In the genomic region with DNA sequence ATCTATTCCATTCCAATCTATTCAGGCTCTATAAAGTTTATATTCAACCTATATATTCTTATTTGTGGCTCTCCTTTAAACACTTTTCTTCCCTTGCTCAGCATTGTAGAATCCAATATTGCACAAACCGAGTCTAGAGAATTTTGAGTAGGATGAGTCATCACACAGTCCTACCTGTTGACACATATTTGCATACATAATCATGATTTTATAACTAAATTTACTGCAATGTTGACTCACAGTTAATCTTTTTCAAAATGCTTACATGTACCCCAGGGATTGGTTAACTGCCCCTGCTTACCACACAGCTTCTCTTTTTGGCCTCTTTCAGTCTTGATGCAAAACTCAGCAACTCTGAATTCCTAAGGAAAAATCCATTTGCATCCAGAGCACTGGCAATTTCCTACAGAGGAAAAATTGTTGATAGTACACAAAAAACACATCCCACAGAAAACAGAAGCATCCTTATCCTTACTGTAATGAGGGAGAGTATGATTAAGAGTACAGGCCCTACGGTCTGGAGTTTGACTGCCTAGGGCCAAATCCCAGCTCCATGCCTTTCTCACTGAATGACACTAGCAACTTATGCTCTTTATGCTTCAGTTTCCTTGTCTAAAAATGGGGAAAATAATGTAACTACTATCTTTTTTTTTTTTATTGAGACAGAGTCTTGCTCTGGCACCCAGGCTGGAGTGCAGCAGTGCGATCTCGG, we compare ENCODE assay signal across 16 cellular contexts. TPM values are rescaled to one million over a fixed set of nuclear protein-coding genes. Genes with fewer than 3 reads are reported as not detected.
A peak's percentile ranks its signal among the peaks of the same experiment; 100 is the strongest.
DNase-seq lines count a peak whose midpoint lies in the region; ATAC-seq and TF ChIP-seq lines count a peak whose summit lies in the region.
"Had no signal": no experiment of that assay in that cellular context is flagged by ENCODE, and none has a peak within 500 bp of the region (broad histone marks: within the 10 kb centered on the region; RNA-seq: fewer than 3 reads in every experiment).

No MANE protein-coding gene starts in this region.

- H3K36me3 Mint-ChIP-seq in HFFc6 (ENCODE audit: low read depth): peaks cover 5% of the 10 kb centered on the region; the same call in 1 of the 2 replicates
- peaks cover 6% of the 10 kb centered on the region for H3K36me3 Mint-ChIP-seq in activated naive CD4-positive, alpha-beta T cell treated with anti-CD3 and anti-CD28 coated beads, Interleukin-2, amount 10 ng/mL, durations not matched to agents 7 days and 5 days
- H3K36me3 Mint-ChIP-seq: brain, natural killer cell had no signal

- no peaks in the 10 kb centered on the region for H3F3A ChIP-seq in smooth muscle cell (ENCODE audit: low read depth)

- H3K4me3 Mint-ChIP-seq in HFFc6: no peak overlapping the region; the same call in 1 of the 2 replicates
- no peak overlapping the region for H3K4me3 Mint-ChIP-seq in activated naive CD4-positive, alpha-beta T cell treated with anti-CD3 and anti-CD28 coated beads, Interleukin-2, amount 10 ng/mL, durations not matched to agents 7 days and 5 days
- H3K4me3 Mint-ChIP-seq: brain, natural killer cell had no signal

- H3K4me3 ChIP-seq in fibroblast of lung (replicated peaks in 1 of 4; ENCODE audit: control extremely low read depth in 1 of 4, insufficient read depth in 1 of 4, low read depth in 3 of 4, low read length in 4 of 4) (no peak overlapping the region), smooth muscle cell (no peak overlapping the region), heart right ventricle (no peak overlapping the region)
- H3K4me3 ChIP-seq: esophagus squamous epithelium, right lobe of liver, SJCRH30, testis had no signal

- no peak overlapping the region for H2AFZ ChIP-seq in fibroblast of lung (ENCODE audit: low read length)
- H2AFZ ChIP-seq in smooth muscle cell (ENCODE audit: low read depth): no peak overlapping the region

- peak overlapping the region; percentile 61; the same call in 1 of the 2 replicates for H3K27ac Mint-ChIP-seq in HFFc6
- no peak overlapping the region for H3K27ac Mint-ChIP-seq in activated naive CD4-positive, alpha-beta T cell treated with anti-CD3 and anti-CD28 coated beads, Interleukin-2, amount 10 ng/mL, durations not matched to agents 7 days and 5 days
- H3K27ac Mint-ChIP-seq: brain, natural killer cell had no signal

- H3K4me1 ChIP-seq in fibroblast of lung (ENCODE audit: control insufficient read depth, extremely low read depth, insufficient read depth, low read length) (peaks cover 5% of the 10 kb centered on the region), smooth muscle cell (ENCODE audit: low read depth) (peaks cover 12% of the 10 kb centered on the region), heart right ventricle (peaks cover 0 to 25% (median 4%) of the 10 kb centered on the region in 9 donors)
- H3K4me1 ChIP-seq: esophagus squamous epithelium had no signal

- H4K20me1 ChIP-seq in fibroblast of lung (ENCODE audit: control insufficient read depth, extremely low read depth, insufficient read depth, low read length): no peaks in the 10 kb centered on the region
- H4K20me1 ChIP-seq in smooth muscle cell (ENCODE audit: low read depth): no peaks in the 10 kb centered on the region

- CTCF ChIA-PET in activated naive CD4-positive, alpha-beta T cell treated with anti-CD3 and anti-CD28 coated beads, Interleukin-2, amount 10 ng/mL, durations not matched to agents 7 days and 5 days (lab: Charles Lee): no interaction called here

- no peak for ATAC-seq in heart right ventricle
- ATAC-seq: natural killer cell had no signal

- no peaks in the 10 kb centered on the region for H3K27me3 ChIP-seq in fibroblast of lung (ENCODE audit: control insufficient read depth, insufficient read depth, low read length)
- H3K27me3 ChIP-seq in smooth muscle cell (ENCODE audit: low read depth): no peaks in the 10 kb centered on the region
- no peaks in the 10 kb centered on the region for H3K27me3 ChIP-seq in heart right ventricle
- H3K27me3 ChIP-seq: esophagus squamous epithelium, right lobe of liver, SJCRH30, testis had no signal

- peak; percentile 67 for DNase-seq in HFFc6
- DNase-seq in SIG-M5 treated with dmso at 0.1 percent for 504 hours (lab: John Stamatoyannopoulos, UW; ENCODE audit: unreplicated experiment): peak; percentile 70
- DNase-seq in fibroblast of lung (ENCODE audit: low read depth in 2 of 2): peak; percentile 49 to 69
- no peak for DNase-seq in smooth muscle cell (lab: John Stamatoyannopoulos, UW; ENCODE audit: unreplicated experiment)
- no peak for DNase-seq in cerebellar nuclear complex (lab: John Stamatoyannopoulos, UW)
- no peak for DNase-seq in activated naive CD4-positive, alpha-beta T cell treated with anti-CD3 and anti-CD28 coated beads, Interleukin-2, amount 10 ng/mL, durations not matched to agents 7 days and 5 days
- DNase-seq in heart right ventricle: no peak
- DNase-seq: activated CD4-positive, alpha-beta T cell treated with anti-CD3 and anti-CD28 coated beads for 1 hour; esophagus squamous epithelium; kidney; natural killer cell; NCI-H510A; right lobe of liver; SJCRH30; testis had no signal

- TF ChIP-seq CTCF in HFFc6 (IDR thresholded peaks at IDR 0.05) (no peak), fibroblast of lung (conservative IDR thresholded peaks at IDR 0.05 in 1 of 2, IDR thresholded peaks at IDR 0.05 in 1 of 2; ENCODE audit: low read depth in 1 of 2, low read length in 2 of 2) (no peak), smooth muscle cell (IDR thresholded peaks at IDR 0.05; ENCODE audit: borderline replicate concordance, insufficient read depth, poor library complexity, severe bottlenecking) (no peak), heart right ventricle (IDR thresholded peaks at IDR 0.05) (no peak)

- H3K9me3 ChIP-seq in fibroblast of lung (ENCODE audit: control insufficient read depth, insufficient read depth, low read depth, low read length): no peaks in the 10 kb centered on the region
- no peaks in the 10 kb centered on the region for H3K9me3 ChIP-seq in smooth muscle cell (replicated peaks; ENCODE audit: low read depth)
- H3K9me3 ChIP-seq in heart right ventricle: no peaks in the 10 kb centered on the region
- H3K9me3 ChIP-seq: esophagus squamous epithelium, right lobe of liver, SJCRH30, testis had no signal

- H3K9ac ChIP-seq in fibroblast of lung (ENCODE audit: insufficient read depth, low read length) (no peak overlapping the region), smooth muscle cell (ENCODE audit: low read depth) (no peak overlapping the region)

- H3K27ac ChIP-seq in fibroblast of lung (ENCODE audit: insufficient read depth, low read length) (no peak overlapping the region), smooth muscle cell (ENCODE audit: low read depth) (peak overlapping the region; percentile 64), heart right ventricle (no peak overlapping the region)
- H3K27ac ChIP-seq: esophagus squamous epithelium, right lobe of liver, SJCRH30, testis had no signal

- intact Hi-C loops in heart right ventricle (cut with DNase I): no loop called here

- H3K79me2 ChIP-seq in fibroblast of lung (ENCODE audit: control insufficient read depth, insufficient read depth, low read length) (no peaks in the 10 kb centered on the region), smooth muscle cell (ENCODE audit: low read depth) (no peaks in the 10 kb centered on the region)

- H3K36me3 ChIP-seq in fibroblast of lung (ENCODE audit: control insufficient read depth, insufficient read depth, low read length) (no peaks in the 10 kb centered on the region), smooth muscle cell (ENCODE audit: low read depth) (no peaks in the 10 kb centered on the region), heart right ventricle (peaks cover 0 to 9% (median 0%) of the 10 kb centered on the region in 9 donors)
- H3K36me3 ChIP-seq: right lobe of liver, SJCRH30 had no signal

- no peaks in the 10 kb centered on the region for H3K27me3 Mint-ChIP-seq in HFFc6 (ENCODE audit: insufficient read depth)
- H3K27me3 Mint-ChIP-seq in activated naive CD4-positive, alpha-beta T cell treated with anti-CD3 and anti-CD28 coated beads, Interleukin-2, amount 10 ng/mL, durations not matched to agents 7 days and 5 days: no peaks in the 10 kb centered on the region
- H3K27me3 Mint-ChIP-seq: brain had no signal

- H3K4me2 ChIP-seq in fibroblast of lung (ENCODE audit: extremely low read depth, insufficient read depth, low read length) (no peak overlapping the region), smooth muscle cell (no peak overlapping the region)

- peaks cover 42% of the 10 kb centered on the region for H3K4me1 Mint-ChIP-seq in HFFc6 (ENCODE audit: low read depth)
- no peaks in the 10 kb centered on the region for H3K4me1 Mint-ChIP-seq in activated naive CD4-positive, alpha-beta T cell treated with anti-CD3 and anti-CD28 coated beads, Interleukin-2, amount 10 ng/mL, durations not matched to agents 7 days and 5 days
- H3K4me1 Mint-ChIP-seq: natural killer cell had no signal

- 69% methylated on average over 4 of the region's 4 CpGs for WGBS in smooth muscle cell (ENCODE audit: low lambda C conversion rate)
- 91 to 97% methylated on average over 4 of the region's 4 CpGs for WGBS in heart right ventricle, 2 donors

- no peaks in the 10 kb centered on the region for H3K9me3 Mint-ChIP-seq in HFFc6
- no peaks in the 10 kb centered on the region for H3K9me3 Mint-ChIP-seq in activated naive CD4-positive, alpha-beta T cell treated with anti-CD3 and anti-CD28 coated beads, Interleukin-2, amount 10 ng/mL, durations not matched to agents 7 days and 5 days
- H3K9me3 Mint-ChIP-seq: brain, natural killer cell had no signal

RNA-seq across cellular contexts. Expression of a gene that starts 28.0 kb away (rescaled TPM):
- total RNA-seq in HFFc6 (2021; fragmentation: NEBNext Ultra II Directional; extraction: Animal tissue kit (Norgen Biotek cat#: 25700)): 10 to 100 TPM; 22.1 to 26.7 (median 25.2) TPM
- total RNA-seq in fibroblast of lung (71.1 and 101 TPM in 2 replicates), smooth muscle cell (35.9 and 71.8 TPM in 2 replicates), heart right ventricle (10 to 100 TPM; 23.2 to 46.3 (median 39.0) TPM)
- polyA plus RNA-seq in fibroblast of lung (14.3 and 19.0 TPM in 2 replicates), smooth muscle cell (17.0 and 18.3 TPM in 2 replicates), heart right ventricle (1 to 10 TPM; 3.7 to 9.0 TPM)
- 8.8 and 11.6 TPM in 2 replicates for polyA plus RNA-seq in fibroblast of lung (2012)
- 25.8 and 44.3 TPM in 2 replicates for polyA minus RNA-seq in fibroblast of lung (ENCODE audit: low replicate concordance)

RNA-seq across cellular contexts. Expression of a gene that starts 44.6 kb away (rescaled TPM):
- total RNA-seq in HFFc6 (2021; fragmentation: NEBNext Ultra II Directional; extraction: Animal tissue kit (Norgen Biotek cat#: 25700)): 10 to 100 TPM; 39.6 to 51.8 (median 48.9) TPM
- 57.8 and 62.3 TPM in 2 replicates for total RNA-seq in fibroblast of lung
- polyA plus RNA-seq in fibroblast of lung: 39.6 and 51.1 TPM in 2 replicates
- polyA plus RNA-seq in fibroblast of lung (2012): 27.4 and 36.6 TPM in 2 replicates
- polyA minus RNA-seq in fibroblast of lung (ENCODE audit: low replicate concordance): 4.5 and 7.5 TPM in 2 replicates
- total RNA-seq in smooth muscle cell: 36.5 and 46.2 TPM in 2 replicates
- polyA plus RNA-seq in smooth muscle cell: 24.0 and 25.8 TPM in 2 replicates
- total RNA-seq in heart right ventricle: 10 to 100 TPM; 31.6 to 50.3 (median 46.0) TPM
- 10 to 100 TPM; 13.4 to 19.2 TPM for polyA plus RNA-seq in heart right ventricle

RNA-seq across cellular contexts. Expression of a gene that starts 49.0 kb away (rescaled TPM):
- total RNA-seq in HFFc6 (2021; fragmentation: NEBNext Ultra II Directional; extraction: Animal tissue kit (Norgen Biotek cat#: 25700)): 100 to 1,000 TPM in 5 of 6 experiments, 10 to 100 TPM in 1; 89.7 to 127 (median 108) TPM
- 61.4 and 81.9 TPM in 2 replicates for total RNA-seq in fibroblast of lung
- 59.4 and 78.9 TPM in 2 replicates for polyA plus RNA-seq in fibroblast of lung
- 23.7 and 29.9 TPM in 2 replicates for polyA plus RNA-seq in fibroblast of lung (2012)
- polyA minus RNA-seq in fibroblast of lung (ENCODE audit: low replicate concordance): 41.1 and 78.2 TPM in 2 replicates
- total RNA-seq in smooth muscle cell: 105 and 116 TPM in 2 replicates
- 14.2 and 21.3 TPM in 2 replicates for polyA plus RNA-seq in smooth muscle cell
- 10 to 100 TPM; 43.2 to 63.3 (median 53.3) TPM for total RNA-seq in heart right ventricle
- polyA plus RNA-seq in heart right ventricle: 10 to 100 TPM in 1 of 2 donors, 1 to 10 TPM in 1; 8.1 to 16.0 TPM

Comparison
In these comparisons a context has a peak if more than half of its experiments do, and no peak if none do; other contexts are left out.
1. DNase-seq: peak in HFFc6 (single experiment), SIG-M5 treated with dmso at 0.1 percent for 504 hours (single experiment) and fibroblast of lung (2 of 2); none in smooth muscle cell (single experiment), cerebellar nuclear complex (0 of 2), activated naive CD4-positive, alpha-beta T cell treated with anti-CD3 and anti-CD28 coated beads, Interleukin-2, amount 10 ng/mL, durations not matched to agents 7 days and 5 days (single experiment) and heart right ventricle (0 of 2).